ENCODE assay signal across 8 cellular contexts in genomic region chr6:133983099-133983939, GRCh38. TPM values are rescaled to one million over a fixed set of nuclear protein-coding genes. Genes with fewer than 3 reads are reported as not detected.
DNase-seq lines count a peak whose midpoint lies in the region; ATAC-seq and TF ChIP-seq lines count a peak whose summit lies in the region.

No MANE protein-coding gene starts in this region.

- peak overlapping the region in 9 of 11 experiments; percentile 5 to 71 (median 61); a peak in 13 of 22 replicates for H3K9ac ChIP-seq in BLaER1 treated with 17β-estradiol and CSF1 and Interleukin-3, amounts not matched to agents 10 nM and 100 nM

- no peak for TF ChIP-seq CTCF in lower lobe of right lung (IDR thresholded peaks at IDR 0.05)

- peak overlapping the region; percentile 23 to 76 (median 61) for H3K4me2 ChIP-seq in BLaER1 treated with 17β-estradiol and CSF1 and Interleukin-3, amounts not matched to agents 10 nM and 100 nM

- H3K27me3 ChIP-seq in BLaER1 treated with 17β-estradiol and CSF1 and Interleukin-3, amounts not matched to agents 10 nM and 100 nM = no peaks in the 10 kb centered on the region
- no peaks in the 10 kb centered on the region for H3K27me3 ChIP-seq in lower lobe of right lung (ENCODE audit: low read depth)

- DNase-seq in NCI-H187 (lab: John Stamatoyannopoulos, UW) (peak; percentile 30 to 32), activated T-cell treated with anti-CD3 and anti-CD28 coated beads for 24 hours (ENCODE audit: low read depth) (peak; percentile 24), lower lobe of right lung (peak; percentile 71), NCI-H2029 (lab: John Stamatoyannopoulos, UW) (no peak), ecto neural progenitor cell (ENCODE audit: low spot score) (no peak), globus pallidus (ENCODE audit: low spot score) (no peak), caudate nucleus (lab: John Stamatoyannopoulos, UW) (no peak)

- ATAC-seq in lower lobe of right lung = peak; percentile 91 to 95

- H3K9me3 ChIP-seq in BLaER1 treated with 17β-estradiol and CSF1 and Interleukin-3, amounts not matched to agents 10 nM and 100 nM (replicated peaks in 1 of 11) = no peaks in the 10 kb centered on the region
- H3K9me3 ChIP-seq in lower lobe of right lung = no peaks in the 10 kb centered on the region

- H4K20me1 ChIP-seq in BLaER1 treated with 17β-estradiol and CSF1 and Interleukin-3, amounts not matched to agents 10 nM and 100 nM = peaks cover 0 to 19% (median under 1%) of the 10 kb centered on the region in 11 experiments; a peak in 9 of 22 replicates

- H3K4me1 ChIP-seq in BLaER1 treated with 17β-estradiol and CSF1 and Interleukin-3, amounts not matched to agents 10 nM and 100 nM = peaks cover 27 to 57% (median 45%) of the 10 kb centered on the region in 10 experiments; a peak in 19 of 20 replicates
- peaks cover 17% of the 10 kb centered on the region for H3K4me1 ChIP-seq in lower lobe of right lung

- peak overlapping the region in 9 of 11 experiments; percentile 71 to 91 (median 85); a peak in 18 of 22 replicates for H3K27ac ChIP-seq in BLaER1 treated with 17β-estradiol and CSF1 and Interleukin-3, amounts not matched to agents 10 nM and 100 nM
- no peak overlapping the region for H3K27ac ChIP-seq in lower lobe of right lung
- no peak overlapping the region for H3K27ac ChIP-seq in caudate nucleus (ENCODE audit: low read depth, low read length)

- intact Hi-C loops in lower lobe of right lung (cut with DNase I) = no loop called here

- H3K36me3 ChIP-seq in BLaER1 treated with 17β-estradiol and CSF1 and Interleukin-3, amounts not matched to agents 10 nM and 100 nM = peaks cover 46 to 87% (median 68%) of the 10 kb centered on the region in 11 experiments
- H3K36me3 ChIP-seq in lower lobe of right lung = peaks cover 54% of the 10 kb centered on the region

- peak overlapping the region in 2 of 10 experiments; percentile 7 to 28; a peak in 2 of 20 replicates for H3K4me3 ChIP-seq in BLaER1 treated with 17β-estradiol and CSF1 and Interleukin-3, amounts not matched to agents 10 nM and 100 nM
- no peak overlapping the region for H3K4me3 ChIP-seq in lower lobe of right lung

RNA-seq across cellular contexts. Expression of gene TBPL1, which starts 30.3 kb away (rescaled TPM):
- total RNA-seq in lower lobe of right lung = 21.1 TPM

Comparison
In these comparisons a context has a peak if more than half of its experiments do, and no peak if none do; other contexts are left out.
1. H3K27ac ChIP-seq: peak in BLaER1 treated with 17β-estradiol and CSF1 and Interleukin-3, amounts not matched to agents 10 nM and 100 nM (9 of 11); none in lower lobe of right lung (single experiment) and caudate nucleus (single experiment).
2. DNase-seq: peak in NCI-H187 (2 of 2), activated T-cell treated with anti-CD3 and anti-CD28 coated beads for 24 hours (single experiment) and lower lobe of right lung (single experiment); none in NCI-H2029 (single experiment), ecto neural progenitor cell (single experiment), globus pallidus (single experiment) and caudate nucleus (0 of 61).